27 cellular contexts compared by ENCODE assay signal in genomic region chr6:127090051-127090450, GRCh38. TPM values are rescaled to one million over a fixed set of nuclear protein-coding genes. Genes with fewer than 3 reads are reported as not detected.
"Had no signal": no experiment of that assay in that cellular context is flagged by ENCODE, and none has a peak within 500 bp of the region (broad histone marks: within the 10 kb centered on the region; RNA-seq: fewer than 3 reads in every experiment).

No MANE protein-coding gene starts in this region.

- H3K4me1 ChIP-seq: esophagus squamous epithelium, gastroesophageal sphincter, heart left ventricle, left lung, psoas muscle, tibial nerve, upper lobe of left lung had no signal

- H3K4me2 ChIP-seq: hepatocyte had no signal

- H3K4me3 Mint-ChIP-seq: naive thymus-derived CD4-positive, alpha-beta T cell; nephron; stimulated activated naive B cell treated with anti-CD40 and anti-IgM and Interleukin-4, amounts not matched to agents 10 μg/mL and 1 μg/mL and 100 μg/mL, for 72 hours; stimulated activated naive CD8-positive, alpha-beta T cell treated with anti-CD3 and anti-CD28 coated beads, Interleukin-15, Interleukin-2, amounts not matched to agents 100 ng/mL and 50 ng/mL, for 24 hours had no signal

- H3K4me3 ChIP-seq: coronary artery, esophagus squamous epithelium, gastroesophageal sphincter, heart left ventricle, hepatocyte, left lung, psoas muscle, skin epidermis, thoracic aorta, tibial nerve, upper lobe of left lung had no signal

- H3K9me3 ChIP-seq: esophagus squamous epithelium, gastroesophageal sphincter, heart left ventricle, left lung, psoas muscle, thoracic aorta, tibial nerve, upper lobe of left lung had no signal

- H3K27me3 Mint-ChIP-seq: stimulated activated naive B cell treated with anti-CD40 and anti-IgM and Interleukin-4, amounts not matched to agents 10 μg/mL and 1 μg/mL and 100 μg/mL, for 72 hours; stimulated activated naive CD8-positive, alpha-beta T cell treated with anti-CD3 and anti-CD28 coated beads, Interleukin-15, Interleukin-2, amounts not matched to agents 100 ng/mL and 50 ng/mL, for 24 hours had no signal

- H3K9me3 Mint-ChIP-seq: naive thymus-derived CD4-positive, alpha-beta T cell; nephron; stimulated activated naive B cell treated with anti-CD40 and anti-IgM and Interleukin-4, amounts not matched to agents 10 μg/mL and 1 μg/mL and 100 μg/mL, for 72 hours; stimulated activated naive CD8-positive, alpha-beta T cell treated with anti-CD3 and anti-CD28 coated beads, Interleukin-15, Interleukin-2, amounts not matched to agents 100 ng/mL and 50 ng/mL, for 24 hours had no signal

- H3K27me3 ChIP-seq: esophagus squamous epithelium, gastroesophageal sphincter, hepatocyte, left lung, tibial nerve, upper lobe of left lung had no signal

- DNase-seq: dermis blood vessel endothelial cell; effector memory CD4-positive, alpha-beta T cell; erythroblast; esophagus squamous epithelium; foreskin fibroblast; heart left ventricle; left cardiac atrium; left lung; mesenchymal stem cell; midbrain; naive thymus-derived CD4-positive, alpha-beta T cell; nucleus accumbens; psoas muscle; right cardiac atrium; stimulated activated CD4-positive, alpha-beta T cell treated with anti-CD3 and anti-CD28 coated beads, Interleukin-15, amount 100 ng/mL, for 24 hours; stimulated activated CD4-positive, alpha-beta T cell treated with anti-CD3 and anti-CD28 coated beads, Interleukin-2, amount 100 ng/mL, for 48 hours; stimulated activated naive B cell treated with anti-CD40 and anti-IgM and Interleukin-4, amounts not matched to agents 10 μg/mL and 1 μg/mL and 100 μg/mL, for 72 hours; upper lobe of left lung had no signal

- H3K79me2 ChIP-seq: hepatocyte had no signal

- H3K27ac ChIP-seq: coronary artery, esophagus squamous epithelium, gastroesophageal sphincter, heart left ventricle, hepatocyte, left lung, psoas muscle, skin epidermis, thoracic aorta, tibial nerve, upper lobe of left lung had no signal

- H3K27ac Mint-ChIP-seq: naive thymus-derived CD4-positive, alpha-beta T cell; stimulated activated naive B cell treated with anti-CD40 and anti-IgM and Interleukin-4, amounts not matched to agents 10 μg/mL and 1 μg/mL and 100 μg/mL, for 72 hours; stimulated activated naive CD8-positive, alpha-beta T cell treated with anti-CD3 and anti-CD28 coated beads, Interleukin-15, Interleukin-2, amounts not matched to agents 100 ng/mL and 50 ng/mL, for 24 hours had no signal

- H3K36me3 ChIP-seq: esophagus squamous epithelium, gastroesophageal sphincter, heart left ventricle, left lung, thoracic aorta, tibial nerve, upper lobe of left lung had no signal

- ATAC-seq: gastroesophageal sphincter; heart left ventricle; left cardiac atrium; left lung; naive thymus-derived CD4-positive, alpha-beta T cell; psoas muscle; right cardiac atrium; stimulated activated naive B cell treated with anti-CD40 and anti-IgM and Interleukin-4, amounts not matched to agents 10 μg/mL and 1 μg/mL and 100 μg/mL, for 72 hours had no signal

- H3K36me3 Mint-ChIP-seq: naive thymus-derived CD4-positive, alpha-beta T cell; stimulated activated naive B cell treated with anti-CD40 and anti-IgM and Interleukin-4, amounts not matched to agents 10 μg/mL and 1 μg/mL and 100 μg/mL, for 72 hours had no signal

- H3K4me1 Mint-ChIP-seq: naive thymus-derived CD4-positive, alpha-beta T cell; stimulated activated naive B cell treated with anti-CD40 and anti-IgM and Interleukin-4, amounts not matched to agents 10 μg/mL and 1 μg/mL and 100 μg/mL, for 72 hours had no signal

RNA-seq across cellular contexts. Expression of gene RSPO3, which starts 28.4 kb away (rescaled TPM):
- total RNA-seq: lung microvascular endothelial cell; naive thymus-derived CD4-positive, alpha-beta T cell had no signal
- polyA plus RNA-seq: naive thymus-derived CD4-positive, alpha-beta T cell had no signal
